Comparison of ENCODE assay signal across 18 cellular contexts in the genomic region with DNA sequence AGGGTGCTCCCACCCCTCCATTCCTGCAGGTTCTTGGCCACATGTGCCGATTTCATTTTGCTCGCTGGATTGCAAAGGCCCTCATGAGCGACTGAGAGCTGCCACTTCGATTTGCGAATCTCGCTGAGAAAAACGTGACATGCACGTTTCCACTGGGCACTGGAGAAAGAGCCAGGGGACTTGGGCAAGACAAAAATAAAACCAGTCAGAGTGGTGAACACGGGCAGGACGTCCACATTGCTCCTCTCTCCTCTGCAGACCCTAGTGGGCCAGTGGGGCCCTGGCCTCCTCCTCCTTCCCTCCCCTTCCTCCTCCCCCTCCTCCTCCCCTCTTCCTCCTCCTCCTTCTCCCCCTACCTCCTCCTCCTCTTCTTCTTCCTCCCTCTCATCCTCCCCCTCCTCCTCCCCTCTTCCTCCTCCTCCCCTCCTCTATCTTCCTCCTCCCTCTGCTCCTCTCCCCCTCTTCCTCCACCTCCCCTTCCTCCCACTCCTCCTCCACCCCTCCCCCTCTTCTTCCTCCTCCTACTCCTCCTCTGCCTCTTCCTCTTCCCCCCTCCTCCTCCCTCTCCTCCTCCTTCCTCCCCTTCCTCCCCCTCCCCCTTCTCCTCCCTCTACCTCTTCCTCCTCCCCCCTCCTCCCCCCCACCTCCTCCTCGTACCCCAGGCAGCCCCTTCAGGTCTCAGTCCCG. TPM values are rescaled to one million over a fixed set of nuclear protein-coding genes. Genes with fewer than 3 reads are reported as not detected.
A peak's percentile ranks its signal among the peaks of the same experiment; 100 is the strongest.
DNase-seq lines count a peak whose midpoint lies in the region; ATAC-seq, FAIRE-seq and TF ChIP-seq lines count a peak whose summit lies in the region.
"Had no signal": no experiment of that assay in that cellular context is flagged by ENCODE, and none has a peak within 500 bp of the region (broad histone marks: within the 10 kb centered on the region; RNA-seq: fewer than 3 reads in every experiment).

No MANE protein-coding gene starts in this region.

- peak; percentile 11 for DNase-seq in NCI-H2227 (lab: John Stamatoyannopoulos, UW; ENCODE audit: unreplicated experiment)
- DNase-seq in NCI-H2227 treated with DMSO at 0.1 percent for 48 hours (lab: John Stamatoyannopoulos, UW) = no peak
- DNase-seq in GM12878 (ENCODE audit: low read depth, low spot score) = no peak
- DNase-seq in NCI-H748 treated with DMSO at 0.1 percent for 48 hours (lab: John Stamatoyannopoulos, UW) = no peak
- DNase-seq in gastrocnemius medialis = no peak
- DNase-seq: ACHN; CD8-positive, alpha-beta T cell; COR-L47; GM23248; KBM-7 had no signal

- no peak overlapping the region for H3K4me2 ChIP-seq in GM12878 (ENCODE audit: control insufficient read depth, insufficient read depth)

- RAD21 ChIA-PET in GM12878 (lab: Charles Lee; ENCODE audit: unreplicated experiment) = no interaction called here

- no peak for ATAC-seq in GM12878
- ATAC-seq in HG02610 (IDR thresholded peaks at IDR 0.05; ENCODE audit: unreplicated experiment) = no peak
- no peak for ATAC-seq in gastrocnemius medialis
- ATAC-seq: CD8-positive, alpha-beta T cell had no signal

- H3K9me3 ChIP-seq in HEK293 (ENCODE audit: control insufficient read depth, insufficient read depth, low read depth, low read length) (no peaks in the 10 kb centered on the region), GM12878 (replicated peaks; ENCODE audit: control insufficient read depth, insufficient read depth, low read length) (no peaks in the 10 kb centered on the region), gastrocnemius medialis (no peaks in the 10 kb centered on the region)

- no peak overlapping the region for H3K4me3 ChIP-seq in HEK293 (ENCODE audit: low read depth, low read length)
- H3K4me3 ChIP-seq in GM12878 = no peak overlapping the region
- no peak overlapping the region for H3K4me3 ChIP-seq in gastrocnemius medialis
- H3K4me3 ChIP-seq: GM23248 had no signal

- H4K20me1 ChIP-seq in GM12878 (ENCODE audit: control insufficient read depth, insufficient read depth) = no peaks in the 10 kb centered on the region

- WGBS in GM12878 (ENCODE audit: insufficient coverage, insufficient replicate concordance, low lambda C conversion rate, missing lambda C conversion rate) = 44% methylated on average over 10 of the region's 12 CpGs

- H3K27me3 ChIP-seq in GM12878 (replicated peaks in 1 of 2; ENCODE audit: control insufficient read depth in 2 of 2, insufficient read depth in 2 of 2, low read length in 1 of 2) (no peaks in the 10 kb centered on the region), gastrocnemius medialis (peaks cover 28 to 41% (median 32%) of the 10 kb centered on the region in 3 donors)

- TF ChIP-seq EP300 in GM12878 (IDR thresholded peaks at IDR 0.05; ENCODE audit: borderline replicate concordance in 1 of 2, control insufficient read depth in 1 of 2, low read depth in 2 of 2, low read length in 2 of 2) = no peak

- TF ChIP-seq CTCF in HEK293 (tag by site-specific recombination; IDR thresholded peaks at IDR 0.05) (no peak), GM12878 (IDR thresholded peaks at IDR 0.05 in 2 of 3, conservative IDR thresholded peaks at IDR 0.05 in 1 of 3; ENCODE audit: control insufficient read depth in 2 of 3, extremely low read depth in 1 of 3, insufficient read depth in 1 of 3, low read depth in 3 of 3, low read length in 3 of 3) (no peak), gastrocnemius medialis (IDR thresholded peaks at IDR 0.05 in 4 of 5, conservative IDR thresholded peaks at IDR 0.05 in 1 of 5) (no peak)

- no peak overlapping the region for H2AFZ ChIP-seq in GM12878 (ENCODE audit: control insufficient read depth, low read depth, low read length)
- H2AFZ ChIP-seq: GM23248 had no signal

- H3K36me3 ChIP-seq in HEK293 (ENCODE audit: control insufficient read depth in 2 of 2, insufficient read depth in 1 of 2, low read length in 2 of 2) = no peaks in the 10 kb centered on the region
- H3K36me3 ChIP-seq in GM12878 (ENCODE audit: control insufficient read depth in 2 of 2, insufficient read depth in 2 of 2, low read length in 1 of 2) = no peaks in the 10 kb centered on the region
- H3K36me3 ChIP-seq in gastrocnemius medialis = no peaks in the 10 kb centered on the region

- TF ChIP-seq POLR2A in GM12878 (IDR thresholded peaks at IDR 0.05; ENCODE audit: low read depth, low read length) (no peak), gastrocnemius medialis (IDR thresholded peaks at IDR 0.05) (no peak)

- intact Hi-C loops in GM12878 (cut with micrococcal nuclease; ENCODE audit: unreplicated experiment) (loop anchor here (10.0 kb wide), 1 partner anchor 278 kb away; no protein-coding TSS in a partner anchor), gastrocnemius medialis (cut with DNase I; ENCODE audit: low total_unique reads) (no loop called here)

- POLR2A ChIA-PET in HEK293 (lab: Yijun Ruan, JAX) = no interaction called here
- POLR2A ChIA-PET in GM12878 (lab: Charles Lee) = no interaction called here

- in situ Hi-C loops in GM12878 (cut with MboI) (no loop called here), gastrocnemius medialis (cut with MboI; ENCODE audit: low sequenced_read_pairs in 4 of 4) (no loop called here)

- no peak overlapping the region for H3K9ac ChIP-seq in GM12878 (ENCODE audit: control insufficient read depth, insufficient read depth, low read length)
- H3K9ac ChIP-seq: GM23248 had no signal

- no peak for TF ChIP-seq RAD21 in GM12878 (IDR thresholded peaks at IDR 0.05; ENCODE audit: insufficient read depth, low read depth, low read length)

- BruUV-seq in GM12878 (replicated peaks; lab: Mats Ljungman, UMichigan) = no TSS peak

- CTCF ChIA-PET in HEK293 (lab: Yijun Ruan, JAX) = interaction anchor here (0.6 to 0.7 kb wide), 2 partner anchors 99 to 221 kb away, joined by 3 read pairs; no protein-coding TSS in a partner anchor
- CTCF ChIA-PET in GM12878 (lab: Yijun Ruan, JAX) = no interaction called here

- no peaks in the 10 kb centered on the region for H3K79me2 ChIP-seq in GM12878 (ENCODE audit: control insufficient read depth, insufficient read depth, low read length)

- FAIRE-seq in GM12878 (lab: Jason Lieb, UNC) = no peak
- FAIRE-seq: GM18507 had no signal

- H3K27ac ChIP-seq in HEK293 (ENCODE audit: extremely low read depth, low read depth, low read length) (no peak overlapping the region), GM12878 (ENCODE audit: control insufficient read depth, insufficient read depth) (no peak overlapping the region), gastrocnemius medialis (no peak overlapping the region)
- H3K27ac ChIP-seq: GM23248, HL-60 had no signal

- SMC1A ChIA-PET in GM12878 (lab: Charles Lee; ENCODE audit: uncharacterized antibody, unreplicated experiment) = no interaction called here

- no peaks in the 10 kb centered on the region for H3K4me1 ChIP-seq in HEK293 (ENCODE audit: control insufficient read depth, insufficient read depth, low read length)
- H3K4me1 ChIP-seq in GM12878 (ENCODE audit: control insufficient read depth, insufficient read depth, low read length) = no peaks in the 10 kb centered on the region
- H3K4me1 ChIP-seq in gastrocnemius medialis = no peaks in the 10 kb centered on the region

TF ChIP-seq in HEK293, 187 proteins besides CTCF, POLR2A, EP300 and RAD21 (continues in another document):
- TF ChIP-seq ZNF623 (tag by site-specific recombination; IDR thresholded peaks at IDR 0.05) = no peak
- TF ChIP-seq ZNF404 (tag by site-specific recombination; IDR thresholded peaks at IDR 0.05) = no peak
- TF ChIP-seq SP3 (tag by site-specific recombination; IDR thresholded peaks at IDR 0.05) = peak; percentile 60
- TF ChIP-seq ZNF248 (tag by site-specific recombination; IDR thresholded peaks at IDR 0.05) = no peak
- TF ChIP-seq ZNF658 (tag by site-specific recombination; IDR thresholded peaks at IDR 0.05) = no peak
- no peak for TF ChIP-seq ZNF239 (tag by site-specific recombination; IDR thresholded peaks at IDR 0.05)
- TF ChIP-seq HOXA7 (CRISPR knock-in tag; IDR thresholded peaks at IDR 0.05; ENCODE audit: borderline replicate concordance) = no peak
- TF ChIP-seq ZFHX2 (tag by site-specific recombination; conservative IDR thresholded peaks at IDR 0.05) = peak; percentile 64
- TF ChIP-seq EGR2 (tag by site-specific recombination; IDR thresholded peaks at IDR 0.05; ENCODE audit: low read depth) = peak; percentile 76; the same call in 1 of the 2 replicates

TF ChIP-seq in GM12878, 131 proteins besides CTCF, POLR2A, EP300 and RAD21 (continues in another document):
- TF ChIP-seq SIN3A (IDR thresholded peaks at IDR 0.05; ENCODE audit: low read depth, low read length) (no peak), LARP7 (IDR thresholded peaks at IDR 0.05) (no peak), CHD1 (IDR thresholded peaks at IDR 0.05; ENCODE audit: low read depth, low read length) (no peak), RBBP5 (conservative IDR thresholded peaks at IDR 0.05) (no peak)

RNA-seq across cellular contexts. Expression of gene ENPP7, which starts 28.1 kb away (rescaled TPM):
- 6.2 and 6.8 TPM in 2 replicates for total RNA-seq in GM12878 (2013; cell fraction: nucleolus; rRNA removed)
- total RNA-seq in GM12878 (2014; rRNA removed) = 0.16 and 0.17 TPM in 2 replicates
- 0.18 TPM in 1 of 2 replicates, not detected in the other for total RNA-seq in GM12878 (2014; rRNA removed; fragmentation: Illumina TruSeq; extraction: Trizol)
- 0.21 and 0.41 TPM in 2 replicates for total RNA-seq in GM12878 (2021)
- not detected for polyA plus RNA-seq in GM12878 (2011; ENCODE audit: low read depth)
- polyA plus RNA-seq in GM12878 (2011; rRNA removed) = 0.10 and 0.30 TPM in 2 replicates
- polyA plus RNA-seq in GM12878 (2011; cell fraction: cytosol; rRNA removed) = 0.27 TPM in 2 replicates
- polyA plus RNA-seq in GM12878 (2011; cell fraction: nucleus; rRNA removed) = 1.0 and 1.2 TPM in 2 replicates
- polyA plus RNA-seq in GM12878 (2012) = 0.21 and 0.22 TPM in 2 replicates
- polyA plus RNA-seq in GM12878 (2014; fragmentation: Illumina TruSeq; extraction: Trizol) = 0.06 TPM in 1 of 2 replicates, not detected in the other
- polyA plus RNA-seq in GM12878 (2014; fragmentation: Nextera tagmentation; extraction: Ambion mirVana) = under 1 TPM in 1 of 2 experiments, not detected in 1; 0.04 TPM
- 0.18 and 0.30 TPM in 2 replicates for polyA plus RNA-seq in GM12878 (2014; rRNA removed)
- polyA plus RNA-seq in GM12878 (2016; fragmentation: Nextera tagmentation; extraction: Ambion mirVana) = under 1 TPM; 0.13 to 0.21 TPM
- 0.73 and 2.2 TPM in 2 replicates for polyA minus RNA-seq in GM12878 (2011; rRNA and poly(A)+ RNA removed)
- polyA minus RNA-seq in GM12878 (2011; cell fraction: cytosol; rRNA and poly(A)+ RNA removed) = not detected in 2 replicates
- 2.2 and 2.9 TPM in 2 replicates for polyA minus RNA-seq in GM12878 (2011; cell fraction: nucleus; rRNA and poly(A)+ RNA removed)
- total RNA-seq in gastrocnemius medialis = not detected
- total RNA-seq: A172, Daoy, GM23248, H9 had no signal
- polyA plus RNA-seq: CD14-positive monocyte, GM23248 had no signal
